Comparison of ENCODE assay signal across 8 cellular contexts in genomic region chr12:112938751-112939150, GRCh38. TPM values are rescaled to one million over a fixed set of nuclear protein-coding genes. Genes with fewer than 3 reads are reported as not detected.
DNase-seq lines count a peak whose midpoint lies in the region; ATAC-seq and TF ChIP-seq lines count a peak whose summit lies in the region.

No MANE protein-coding gene starts in this region.

- peak overlapping the region; percentile 72 for H2AFZ ChIP-seq in mesenchymal stem cell (ENCODE audit: low read depth, low read length)

- no peaks in the 10 kb centered on the region for H3K27me3 Mint-ChIP-seq in HFFc6 (ENCODE audit: insufficient read depth)

- H3K14ac ChIP-seq in mesenchymal stem cell (ENCODE audit: low read length in 2 of 2) = peak overlapping the region in 1 of 2 experiments; percentile 72

- WGBS in body of pancreas, 2 donors = 16 to 19% methylated on average over 8 to 11 of the region's 11 CpGs
- WGBS in mesenchymal stem cell = 69% methylated on average over 8 of the region's 11 CpGs

- H3K9me3 ChIP-seq in body of pancreas (no peaks in the 10 kb centered on the region), mesenchymal stem cell (ENCODE audit: control insufficient read depth, low read length) (no peaks in the 10 kb centered on the region)

- no peaks in the 10 kb centered on the region for H3K36me3 Mint-ChIP-seq in HFFc6 (ENCODE audit: low read depth)

- ATAC-seq in body of pancreas = peak; percentile 4
- ATAC-seq in GM21526 (IDR thresholded peaks at IDR 0.05; ENCODE audit: low FRiP score, unreplicated experiment) = no peak

- peaks cover 17% of the 10 kb centered on the region for H3K79me1 ChIP-seq in mesenchymal stem cell (replicated peaks; ENCODE audit: low read length, poor library complexity, severe bottlenecking)

- no peak overlapping the region for H3K4ac ChIP-seq in mesenchymal stem cell (ENCODE audit: low read depth in 1 of 2, low read length in 2 of 2)

- no peak overlapping the region for H2BK12ac ChIP-seq in mesenchymal stem cell (ENCODE audit: low read length in 2 of 2)

- H3K9ac ChIP-seq in mesenchymal stem cell (ENCODE audit: low read length) = peak overlapping the region; percentile 93

- peak overlapping the region; percentile 93 for H3K4me2 ChIP-seq in mesenchymal stem cell (ENCODE audit: low read length, poor library complexity, severe bottlenecking)

- H3K36me3 ChIP-seq in body of pancreas (replicated peaks in 1 of 2; ENCODE audit: insufficient read depth in 1 of 2, low read depth in 2 of 2) (no peaks in the 10 kb centered on the region), mesenchymal stem cell (ENCODE audit: control insufficient read depth in 1 of 2, insufficient read depth in 2 of 2, low read depth in 1 of 2, low read length in 2 of 2) (peaks cover 5 to 12% of the 10 kb centered on the region in 2 experiments)

- peak overlapping the region; percentile 30 to 83 for H3K18ac ChIP-seq in mesenchymal stem cell (ENCODE audit: low read depth in 1 of 2, low read length in 2 of 2)

- H3K4me3 ChIP-seq in body of pancreas = peak overlapping the region; percentile 34 to 84
- peak overlapping the region; percentile 73 to 87 for H3K4me3 ChIP-seq in mesenchymal stem cell (ENCODE audit: insufficient read depth in 1 of 2, low read depth in 1 of 2, low read length in 2 of 2)

- no peaks in the 10 kb centered on the region for H3K9me3 Mint-ChIP-seq in HFFc6

- TF ChIP-seq POLR2A in body of pancreas (IDR thresholded peaks at IDR 0.05) = no peak

- no peak overlapping the region for H3K23ac ChIP-seq in mesenchymal stem cell (ENCODE audit: low read length in 2 of 2)

- H3K4me1 Mint-ChIP-seq in HFFc6 (ENCODE audit: low read depth) = peaks cover 24% of the 10 kb centered on the region

- H4K91ac ChIP-seq in mesenchymal stem cell (ENCODE audit: low read length) = no peak overlapping the region

- peak overlapping the region; percentile 48 to 79 (median 76) for H3K27ac ChIP-seq in body of pancreas
- no peak overlapping the region for H3K27ac ChIP-seq in mesenchymal stem cell (ENCODE audit: low read length, poor library complexity, severe bottlenecking)

- peak overlapping the region; percentile 46 for H4K8ac ChIP-seq in mesenchymal stem cell (ENCODE audit: low read length)

- no peak overlapping the region for H2AK5ac ChIP-seq in mesenchymal stem cell (ENCODE audit: low read length, severe bottlenecking)

- H2BK15ac ChIP-seq in mesenchymal stem cell (ENCODE audit: low read depth, poor library complexity, severe bottlenecking) = no peak overlapping the region

- DNase-seq in A172 (ENCODE audit: low spot score) (peak; percentile 3), HFFc6 (no peak), body of pancreas (no peak), mesenchymal stem cell (peak; percentile 11), AG20443 (ENCODE audit: low spot score) (no peak), COR-L47 (lab: John Stamatoyannopoulos, UW) (no peak), hypothalamus (lab: John Stamatoyannopoulos, UW) (no peak)

- no peak overlapping the region for H2BK5ac ChIP-seq in mesenchymal stem cell (ENCODE audit: low read depth, low read length, poor library complexity, severe bottlenecking)

- H3K27me3 ChIP-seq in body of pancreas = no peaks in the 10 kb centered on the region
- no peaks in the 10 kb centered on the region for H3K27me3 ChIP-seq in mesenchymal stem cell (ENCODE audit: control insufficient read depth in 1 of 2, insufficient read depth in 1 of 2, low read length in 2 of 2)

- TF ChIP-seq CTCF in HFFc6 (IDR thresholded peaks at IDR 0.05) (no peak), body of pancreas (IDR thresholded peaks at IDR 0.05) (no peak)

- H3K4me1 ChIP-seq in body of pancreas (peaks cover 14% of the 10 kb centered on the region), mesenchymal stem cell (ENCODE audit: control insufficient read depth, insufficient read depth, low read depth, low read length) (peaks cover 7% of the 10 kb centered on the region)

- H2BK120ac ChIP-seq in mesenchymal stem cell (ENCODE audit: low read depth, low read length) = no peak overlapping the region

- intact Hi-C loops in body of pancreas (cut with DNase I) = no loop called here

- peak overlapping the region; percentile 96 for H3K4me3 Mint-ChIP-seq in HFFc6

- peak overlapping the region; percentile 81 for H3K27ac Mint-ChIP-seq in HFFc6

RNA-seq across cellular contexts. Expression of gene OAS3, which starts 0.5 kb away (rescaled TPM):
- total RNA-seq in A172 (2014; rRNA removed; shearing (Covaris generic)) = 20.3 and 24.3 TPM in 2 replicates
- 10 to 100 TPM in 1 of 6 experiments, 1 to 10 TPM in 5; 3.3 to 11.3 (median 9.0) TPM for total RNA-seq in HFFc6 (2021; fragmentation: NEBNext Ultra II Directional; extraction: Animal tissue kit (Norgen Biotek cat#: 25700))
- total RNA-seq in body of pancreas = 10 to 100 TPM in 1 of 2 donors, 1 to 10 TPM in 1; 2.3 to 18.1 TPM
- polyA plus RNA-seq in mesenchymal stem cell (2013, experiment 1 of 2) = 4.0 TPM
- 4.0 TPM for polyA plus RNA-seq in mesenchymal stem cell (2013, experiment 2 of 2)

RNA-seq across cellular contexts. Expression of gene OAS1, which starts 32.0 kb away (rescaled TPM):
- total RNA-seq in A172 (2014; rRNA removed; shearing (Covaris generic)) = 5.1 TPM in 2 replicates
- not detected for total RNA-seq in HFFc6 (2021; fragmentation: NEBNext Ultra II Directional; extraction: Animal tissue kit (Norgen Biotek cat#: 25700))
- 1 to 10 TPM; 4.3 to 7.8 TPM for total RNA-seq in body of pancreas
- polyA plus RNA-seq in mesenchymal stem cell (2013, experiment 1 of 2) = 1.4 TPM
- polyA plus RNA-seq in mesenchymal stem cell (2013, experiment 2 of 2) = 1.7 TPM

RNA-seq across cellular contexts. Expression of gene OAS2, which starts 39.6 kb away (rescaled TPM):
- total RNA-seq in A172 (2014; rRNA removed; shearing (Covaris generic)) = 1.7 and 6.5 TPM in 2 replicates
- under 1 TPM; 0.28 to 0.63 (median 0.47) TPM for total RNA-seq in HFFc6 (2021; fragmentation: NEBNext Ultra II Directional; extraction: Animal tissue kit (Norgen Biotek cat#: 25700))
- 1 to 10 TPM; 1.6 to 2.3 TPM for total RNA-seq in body of pancreas
- polyA plus RNA-seq in mesenchymal stem cell (2013, experiment 1 of 2) = 0.48 TPM
- 0.41 TPM for polyA plus RNA-seq in mesenchymal stem cell (2013, experiment 2 of 2)

Comparison
In these comparisons a context has a peak if more than half of its experiments do, and no peak if none do; other contexts are left out.
1. DNase-seq: peak in A172 (single experiment) and mesenchymal stem cell (single experiment); none in HFFc6 (single experiment), body of pancreas (0 of 4), AG20443 (single experiment), COR-L47 (single experiment) and hypothalamus (0 of 51).